ENCODE assay signal across 27 cellular contexts in the genomic region with DNA sequence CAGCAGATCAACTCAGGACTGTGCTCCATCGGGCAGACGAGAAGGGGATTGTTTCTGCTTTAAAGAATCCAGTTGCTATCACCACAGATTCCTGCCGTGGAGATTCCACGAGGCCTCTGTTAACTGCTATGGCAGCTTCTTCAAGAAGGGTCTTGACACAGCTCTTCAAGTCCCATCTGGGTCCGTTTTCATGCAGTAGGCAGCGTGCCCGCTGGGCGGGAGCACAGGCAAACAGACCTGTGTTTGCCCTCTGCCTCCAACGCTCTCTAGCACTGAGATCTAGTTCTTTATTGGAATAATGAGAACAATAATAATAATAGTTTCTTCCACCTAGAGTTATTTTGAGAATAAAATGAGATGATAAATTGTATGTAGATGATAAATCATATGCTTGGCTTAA.
"Had no signal": no experiment of that assay in that cellular context is flagged by ENCODE, and none has a peak within 500 bp of the region (broad histone marks: within the 10 kb centered on the region; RNA-seq: fewer than 3 reads in every experiment).

No MANE protein-coding gene starts in this region.

- H3K4me1 ChIP-seq: neural progenitor cell, parathyroid adenoma, psoas muscle, spleen, suprapubic skin, testis, tibial artery, transverse colon, upper lobe of right lung, uterus had no signal

- ATAC-seq: natural killer cell; psoas muscle; right cardiac atrium; sciatic nerve; stimulated activated memory B cell treated with anti-CD40 and anti-IgM and Interleukin-4, amounts not matched to agents 10 μg/mL and 1 μg/mL and 100 μg/mL, for 72 hours; stimulated activated naive CD8-positive, alpha-beta T cell treated with anti-CD3 and anti-CD28 coated beads, Interleukin-15, amount 100 ng/mL, for 72 hours; stimulated activated naive CD8-positive, alpha-beta T cell treated with anti-CD3 and anti-CD28 coated beads, Interleukin-15, Interleukin-2, amounts not matched to agents 100 U/mL and 50 U/mL, for 24 hours; upper lobe of right lung had no signal

- H3K27me3 ChIP-seq: neural progenitor cell, ovary, spleen, suprapubic skin, testis, tibial artery, transverse colon, upper lobe of right lung, uterus had no signal

- DNase-seq: natural killer cell; occipital lobe; ovary; psoas muscle; right cardiac atrium; spleen; stimulated activated CD4-positive, alpha-beta T cell treated with anti-CD3 and anti-CD28 coated beads, Interleukin-12 subunit alpha, Interleukin-12 subunit beta, amount 100 ng/mL, for 4 hours; stimulated activated CD4-positive, alpha-beta T cell treated with anti-CD3 and anti-CD28 coated beads, Interleukin-1b, Interleukin-23, amount 100 ng/mL, for 48 hours; stimulated activated CD4-positive, alpha-beta T cell treated with anti-CD3 and anti-CD28 coated beads, Interleukin-4, amount 100 ng/mL, for 1 hour; stimulated activated CD4-positive, alpha-beta T cell treated with anti-CD3 and anti-CD28 coated beads, Interleukin-4, amount 100 ng/mL, for 4 hours; stimulated activated CD8-positive, alpha-beta memory T cell treated with anti-CD3 and anti-CD28 coated beads, Interleukin-4, amount 100 ng/mL, for 48 hours; stimulated activated naive CD4-positive, alpha-beta T cell; stimulated activated naive CD8-positive, alpha-beta T cell treated with anti-CD3 and anti-CD28 coated beads, Interleukin-15, amount 100 ng/mL, for 72 hours; stimulated activated naive CD8-positive, alpha-beta T cell treated with anti-CD3 and anti-CD28 coated beads, Interleukin-15, Interleukin-2, amounts not matched to agents 100 U/mL and 50 U/mL, for 24 hours; substantia nigra; testis; tibial artery; transverse colon; upper lobe of right lung; uterus had no signal

- H3K27ac ChIP-seq: neural progenitor cell, ovary, parathyroid adenoma, psoas muscle, skin epidermis, spleen, suprapubic skin, testis, tibial artery, transverse colon, upper lobe of right lung, uterus had no signal

- H3K36me3 ChIP-seq: neural progenitor cell, ovary, spleen, suprapubic skin, tibial artery, transverse colon, upper lobe of right lung, uterus had no signal

- H3K4me3 ChIP-seq: neural progenitor cell, ovary, psoas muscle, skin epidermis, smooth muscle cell, spleen, suprapubic skin, testis, tibial artery, transverse colon, upper lobe of right lung, uterus had no signal

- H3K9me3 ChIP-seq: ovary, psoas muscle, spleen, suprapubic skin, testis, tibial artery, transverse colon, upper lobe of right lung, uterus had no signal
